ENCODE assay signal across 1 cellular context in the genomic region with DNA sequence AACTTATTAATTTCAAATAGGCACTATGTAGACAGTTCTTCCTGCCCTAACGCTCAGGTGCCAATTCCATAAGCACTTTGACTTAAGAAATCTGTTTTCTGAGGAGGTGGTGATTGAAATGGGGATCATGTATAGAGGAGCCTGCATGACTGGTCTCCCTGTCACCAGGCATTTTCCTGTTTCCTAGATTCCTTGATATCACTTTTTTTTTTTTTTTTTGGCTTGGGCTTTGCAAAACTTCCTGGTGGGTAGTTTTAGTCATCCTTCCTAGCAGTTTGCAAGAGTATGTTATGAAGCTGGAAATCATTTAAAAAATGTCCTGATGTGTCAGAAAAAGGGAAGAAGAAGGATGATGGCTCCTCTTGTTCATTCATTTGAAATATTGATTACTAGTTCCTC.
TF ChIP-seq lines count a peak whose summit lies in the region.

No MANE protein-coding gene starts in this region.

TF ChIP-seq in SK-N-SH, 30 proteins besides CTCF, POLR2A, EP300 and RAD21 (continued from another document):
- peak; percentile 53; the same call in 1 of the 2 replicates for TF ChIP-seq ZBTB33 (IDR thresholded peaks at IDR 0.05; ENCODE audit: borderline replicate concordance, low read depth)
- TF ChIP-seq USF2 (IDR thresholded peaks at IDR 0.05; ENCODE audit: borderline replicate concordance, low read depth, low read length), result no peak
- TF ChIP-seq YY1 (IDR thresholded peaks at IDR 0.05; ENCODE audit: low read depth), result peak; percentile 32; the same call in 1 of the 2 replicates
- TF ChIP-seq MXI1 (IDR thresholded peaks at IDR 0.05; ENCODE audit: low read depth, low read length), result no peak
- TF ChIP-seq ELF1 (IDR thresholded peaks at IDR 0.05), result peak; percentile 66
- TF ChIP-seq GABPA (IDR thresholded peaks at IDR 0.05; ENCODE audit: low read depth), result no peak
- TF ChIP-seq PBX3 (IDR thresholded peaks at IDR 0.05), result peak; percentile 83
- TF ChIP-seq EZH2phosphoT487 (IDR thresholded peaks at IDR 0.05; ENCODE audit: borderline replicate concordance, low read depth), result no peak
- TF ChIP-seq RXRA (IDR thresholded peaks at IDR 0.05; ENCODE audit: borderline replicate concordance, low read depth), result peak; percentile 46; the same call in 1 of the 2 replicates
- peak; percentile 67; the same call in 1 of the 2 replicates for TF ChIP-seq FOXM1 (IDR thresholded peaks at IDR 0.05; ENCODE audit: low read depth)
- TF ChIP-seq GATA2 (CRISPR knock-in tag; IDR thresholded peaks at IDR 0.05), result no peak
- TF ChIP-seq JUND (IDR thresholded peaks at IDR 0.05), result peak; percentile 84
- no peak for TF ChIP-seq RCOR1 (IDR thresholded peaks at IDR 0.05; ENCODE audit: low read length)
- peak; percentile 87 for TF ChIP-seq FOSL2 (IDR thresholded peaks at IDR 0.05; ENCODE audit: borderline replicate concordance, low read depth)
- TF ChIP-seq NFIC (IDR thresholded peaks at IDR 0.05; ENCODE audit: borderline replicate concordance), result peak; percentile 94
- TF ChIP-seq SIN3A (IDR thresholded peaks at IDR 0.05; ENCODE audit: borderline replicate concordance, low read depth, low read length), result no peak
- no peak for TF ChIP-seq SMC3 (IDR thresholded peaks at IDR 0.05; ENCODE audit: low read depth, low read length)
- TF ChIP-seq TAF1 (IDR thresholded peaks at IDR 0.05; ENCODE audit: borderline replicate concordance, low read depth, low read length), result no peak
- TF ChIP-seq, protein P1, sequence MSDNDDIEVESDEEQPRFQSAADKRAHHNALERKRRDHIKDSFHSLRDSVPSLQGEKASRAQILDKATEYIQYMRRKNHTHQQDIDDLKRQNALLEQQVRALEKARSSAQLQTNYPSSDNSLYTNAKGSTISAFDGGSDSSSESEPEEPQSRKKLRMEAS (IDR thresholded peaks at IDR 0.05; ENCODE audit: low read depth), result 0 out of 2 replicates have a peak, but pooled peaks have one; percentile 13
- TF ChIP-seq IRF3 (IDR thresholded peaks at IDR 0.05; ENCODE audit: low read depth, low read length), result no peak
- no peak for TF ChIP-seq NRF1 (IDR thresholded peaks at IDR 0.05; ENCODE audit: low read depth, low read length)
- TF ChIP-seq FOXJ3 (CRISPR knock-in tag; IDR thresholded peaks at IDR 0.05), result no peak
- no peak for TF ChIP-seq POLR2AphosphoS5 (IDR thresholded peaks at IDR 0.05; ENCODE audit: low read depth, low read length)
- no peak for TF ChIP-seq USF1 (IDR thresholded peaks at IDR 0.05; ENCODE audit: borderline replicate concordance, low read depth)
- TF ChIP-seq TCF12 (IDR thresholded peaks at IDR 0.05), result peak; percentile 92
TF ChIP-seq in SK-N-SH: peak in this region for 13.
